ENCODE assay signal across 11 cellular contexts in genomic region chr14:100842799-100843198, GRCh38. TPM values are rescaled to one million over a fixed set of nuclear protein-coding genes. Genes with fewer than 3 reads are reported as not detected.
DNase-seq lines count a peak whose midpoint lies in the region; TF ChIP-seq lines count a peak whose summit lies in the region.
"Had no signal": no experiment of that assay in that cellular context is flagged by ENCODE, and none has a peak within 500 bp of the region (broad histone marks: within the 10 kb centered on the region; RNA-seq: fewer than 3 reads in every experiment).

No MANE protein-coding gene starts in this region.

- no peak overlapping the region for H3K4me2 ChIP-seq in mesendoderm (ENCODE audit: low read length)

- H3K56ac ChIP-seq in mesendoderm (ENCODE audit: low read length) = peak overlapping the region; percentile 0

- no peak overlapping the region for H3K27ac ChIP-seq in mesendoderm (ENCODE audit: low read depth, low read length)
- H3K27ac ChIP-seq: SJCRH30 had no signal

- H2AK5ac ChIP-seq in mesendoderm (ENCODE audit: low read length) = no peak overlapping the region

- CTCF ChIA-PET in AG04449 (lab: Yijun Ruan, JAX) = interaction anchor here (0.7 to 5.9 kb wide), 5 partner anchors 9 to 458 kb away, joined by 4 to 33 read pairs (median 6); no protein-coding TSS in a partner anchor

- H2BK15ac ChIP-seq in mesendoderm (replicated peaks; ENCODE audit: low read depth) = no peak overlapping the region

- POLR2A ChIA-PET in AG04449 (lab: Yijun Ruan, JAX) = interaction anchor here (0.9 to 1.6 kb wide), 3 partner anchors 17 to 458 kb away, joined by 3 to 8 read pairs (median 5); partner anchors contain the start of gene MEG3

- no peaks in the 10 kb centered on the region for H3K4me1 ChIP-seq in mesendoderm (ENCODE audit: control insufficient read depth, low read depth, low read length)
- H3K4me1 ChIP-seq: SJCRH30 had no signal

- no peak overlapping the region for H4K8ac ChIP-seq in mesendoderm (ENCODE audit: low read depth, low read length)

- H2BK5ac ChIP-seq in mesendoderm (ENCODE audit: low read length) = no peak overlapping the region

- H3K79me2 ChIP-seq in mesendoderm (ENCODE audit: control insufficient read depth, insufficient read depth, low read length) = no peaks in the 10 kb centered on the region

- H3K23ac ChIP-seq in mesendoderm (ENCODE audit: low read length) = no peak overlapping the region

- H3K4ac ChIP-seq in mesendoderm (ENCODE audit: low read depth, low read length) = no peak overlapping the region

- H3K4me3 ChIP-seq in AG04449 (ENCODE audit: low read depth, low read length) (no peak overlapping the region), HFF-Myc (replicated peaks; ENCODE audit: low read depth, low read length) (no peak overlapping the region), cardiac fibroblast (replicated peaks in 1 of 2; ENCODE audit: low read depth in 2 of 2, low read length in 2 of 2) (no peak overlapping the region), mesendoderm (ENCODE audit: low read length) (no peak overlapping the region)
- H3K4me3 ChIP-seq: SJCRH30 had no signal

- peak; percentile 86 for DNase-seq in AG04449 (ENCODE audit: low read depth, low spot score)
- DNase-seq in HFF-Myc (ENCODE audit: extremely low read depth, low read depth) = peak; percentile 26
- peak; percentile 70 to 78 for DNase-seq in cardiac fibroblast (ENCODE audit: low read depth in 2 of 2)
- DNase-seq in mesendoderm = no peak
- DNase-seq in UCSD-AML1 (lab: John Stamatoyannopoulos, UW; ENCODE audit: unreplicated experiment) = no peak
- DNase-seq in NCI-H1105 treated with DMSO at 0.1 percent for 48 hours (lab: John Stamatoyannopoulos, UW) = no peak
- no peak for DNase-seq in SKM-1 (lab: John Stamatoyannopoulos, UW; ENCODE audit: unreplicated experiment)
- DNase-seq in activated gamma-delta T cell treated with Interleukin-2 at 50 U/mL for 16 hours = no peak
- DNase-seq: CD8-positive, alpha-beta memory T cell; effector memory CD4-positive, alpha-beta T cell; SJCRH30 had no signal

- TF ChIP-seq CTCF in AG04449 (IDR thresholded peaks at IDR 0.05; ENCODE audit: insufficient read depth, low read length, missing control alignments) = no peak
- no peak for TF ChIP-seq CTCF in HFF-Myc (IDR thresholded peaks at IDR 0.05; ENCODE audit: low read depth, low read length, missing control alignments)
- no peak for TF ChIP-seq CTCF in cardiac fibroblast (IDR thresholded peaks at IDR 0.05; ENCODE audit: low read depth, low read length)

- no CpG with 5 or more reads among the region's 8 CpGs for WGBS in mesendoderm (ENCODE audit: extremely low coverage, insufficient coverage, low lambda C conversion rate)

- no peak overlapping the region for H2BK120ac ChIP-seq in mesendoderm (ENCODE audit: low read depth, low read length)

- H4K5ac ChIP-seq in mesendoderm (ENCODE audit: low read length) = no peak overlapping the region

- no peak overlapping the region for H3K9ac ChIP-seq in mesendoderm (ENCODE audit: low read length)

- no peak overlapping the region for H3K18ac ChIP-seq in mesendoderm (ENCODE audit: low read length)

- no peaks in the 10 kb centered on the region for H3K79me1 ChIP-seq in mesendoderm (ENCODE audit: low read length)

- no peaks in the 10 kb centered on the region for H3K27me3 ChIP-seq in mesendoderm (ENCODE audit: insufficient read depth, low read length, poor library complexity)
- H3K27me3 ChIP-seq: SJCRH30 had no signal

- H3K36me3 ChIP-seq in mesendoderm (ENCODE audit: control insufficient read depth, insufficient read depth, low read length) = no peaks in the 10 kb centered on the region

RNA-seq across cellular contexts. Expression of gene MEG3, which starts 16.9 kb away (rescaled TPM):
- 0.55 TPM for polyA plus RNA-seq in mesendoderm (2013, experiment 1 of 2)
- 0.41 TPM for polyA plus RNA-seq in mesendoderm (2013, experiment 2 of 2)
- polyA plus RNA-seq: CD8-positive, alpha-beta memory T cell had no signal

Comparison
In these comparisons a context has a peak if more than half of its experiments do, and no peak if none do; other contexts are left out.
1. DNase-seq: peak in AG04449 (single experiment), HFF-Myc (single experiment) and cardiac fibroblast (2 of 2); none in mesendoderm (single experiment), UCSD-AML1 (single experiment), NCI-H1105 treated with DMSO at 0.1 percent for 48 hours (single experiment), SKM-1 (single experiment) and activated gamma-delta T cell treated with Interleukin-2 at 50 U/mL for 16 hours (single experiment).